In genomic region chr19:44646049-44646416, GRCh38 we compare ENCODE assay signal across 1 cellular context.
TF ChIP-seq lines count a peak whose summit lies in the region.

No MANE protein-coding gene starts in this region.

TF ChIP-seq in HCT116, 20 proteins besides CTCF, POLR2A, EP300 and RAD21:
- no peak for TF ChIP-seq CEBPB (IDR thresholded peaks at IDR 0.05; ENCODE audit: low read depth)
- no peak for TF ChIP-seq EZH2 (IDR thresholded peaks at IDR 0.05)
- TF ChIP-seq YY1 (IDR thresholded peaks at IDR 0.05; ENCODE audit: extremely low read depth, insufficient replicate concordance, low read depth, low read length) = no peak
- no peak for TF ChIP-seq SIN3A (IDR thresholded peaks at IDR 0.05; ENCODE audit: low read depth)
- TF ChIP-seq SP1 (IDR thresholded peaks at IDR 0.05; ENCODE audit: low read depth) = no peak
- no peak; the same call in 1 of the 2 replicates for TF ChIP-seq POLR2AphosphoS5 (IDR thresholded peaks at IDR 0.05; ENCODE audit: low read depth, low read length)
- no peak for TF ChIP-seq ELF1 (IDR thresholded peaks at IDR 0.05; ENCODE audit: borderline replicate concordance, low read depth)
- no peak for TF ChIP-seq ZNF274 (IDR thresholded peaks at IDR 0.05; ENCODE audit: low read depth, low read length)
- no peak for TF ChIP-seq JUND (IDR thresholded peaks at IDR 0.05)
- no peak for TF ChIP-seq ATF3 (IDR thresholded peaks at IDR 0.05)
- TF ChIP-seq, protein P1, sequence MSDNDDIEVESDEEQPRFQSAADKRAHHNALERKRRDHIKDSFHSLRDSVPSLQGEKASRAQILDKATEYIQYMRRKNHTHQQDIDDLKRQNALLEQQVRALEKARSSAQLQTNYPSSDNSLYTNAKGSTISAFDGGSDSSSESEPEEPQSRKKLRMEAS (IDR thresholded peaks at IDR 0.05) = no peak
- no peak for TF ChIP-seq TCF7L2 (IDR thresholded peaks at IDR 0.05; ENCODE audit: borderline replicate concordance, extremely low read depth, insufficient read depth, insufficient read length)
- TF ChIP-seq CBX3 (IDR thresholded peaks at IDR 0.05; ENCODE audit: low read depth) = no peak
- TF ChIP-seq EGR1 (IDR thresholded peaks at IDR 0.05; ENCODE audit: low read depth) = no peak
